Comparison of ENCODE assay signal across 1 cellular context in genomic region chr1:165397945-165398344, GRCh38.
TF ChIP-seq lines count a peak whose summit lies in the region.

No MANE protein-coding gene starts in this region.

TF ChIP-seq in GM23338, 12 proteins besides CTCF, POLR2A, EP300 and RAD21 (continued from another document):
- TF ChIP-seq EZH2 (IDR thresholded peaks at IDR 0.05; ENCODE audit: low read depth, unreplicated experiment) = no peak
- no peak for TF ChIP-seq STAT1 (IDR thresholded peaks at IDR 0.05; ENCODE audit: unreplicated experiment)
- TF ChIP-seq ZNF114 (CRISPR knock-in tag; IDR thresholded peaks at IDR 0.05) = no peak
- TF ChIP-seq NANOG (IDR thresholded peaks at IDR 0.05; ENCODE audit: borderline replicate concordance) = no peak
- TF ChIP-seq REST (IDR thresholded peaks at IDR 0.05; ENCODE audit: unreplicated experiment) = no peak
- TF ChIP-seq ETS1 (IDR thresholded peaks at IDR 0.05) = no peak
